ENCODE assay signal across 29 cellular contexts in the genomic region with DNA sequence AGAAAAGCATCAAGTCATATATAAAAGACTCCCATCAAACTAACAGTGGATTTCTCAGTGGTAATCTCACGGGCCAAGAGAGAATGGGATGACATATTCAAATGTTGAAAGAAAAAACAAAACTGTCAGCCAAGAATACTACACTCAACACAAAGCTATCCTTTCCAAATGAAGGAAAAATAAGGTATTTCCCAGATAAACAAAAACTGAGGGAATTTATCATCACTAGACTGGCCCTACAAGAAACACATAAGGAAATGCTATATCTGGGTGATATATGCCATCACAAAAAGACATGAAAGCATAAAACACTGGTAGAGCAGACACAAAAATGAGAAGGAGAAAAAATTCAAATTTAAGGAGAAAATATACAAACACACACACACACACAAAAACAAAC.
"Had no signal": no experiment of that assay in that cellular context is flagged by ENCODE, and none has a peak within 500 bp of the region (broad histone marks: within the 10 kb centered on the region; RNA-seq: fewer than 3 reads in every experiment).

No MANE protein-coding gene starts in this region.

- H3K4me1 ChIP-seq: colonic mucosa, esophagus muscularis mucosa, esophagus squamous epithelium, gastrocnemius medialis, gastroesophageal sphincter, heart left ventricle, heart right ventricle had no signal

- ATAC-seq: effector memory CD8-positive, alpha-beta T cell; esophagus mucosa; foreskin keratinocyte; gastrocnemius medialis; gastroesophageal sphincter; heart left ventricle; heart right ventricle had no signal

- H3K4me3 ChIP-seq: colonic mucosa, coronary artery, dorsolateral prefrontal cortex, esophagus muscularis mucosa, esophagus squamous epithelium, gastrocnemius medialis, gastroesophageal sphincter, heart left ventricle, heart right ventricle had no signal

- FAIRE-seq: colon, endometrium, endothelial cell of umbilical vein, frontal cortex had no signal

- DNase-seq: colonic mucosa; cortex of kidney; dermis blood vessel endothelial cell; dorsolateral prefrontal cortex; effector CD4-positive, alpha-beta T cell; effector CD8-positive, alpha-beta T cell; effector memory CD4-positive, alpha-beta T cell; effector memory CD8-positive, alpha-beta T cell; endodermal cell; erythroblast; esophagus squamous epithelium; foreskin fibroblast; foreskin keratinocyte; foreskin melanocyte; gastrocnemius medialis; glutamatergic neuron; head of caudate nucleus; heart left ventricle; heart right ventricle had no signal

- H3K36me3 ChIP-seq: colonic mucosa had no signal

- H3K4me3 Mint-ChIP-seq: dendritic cell treated with granulocyte-macrophage colony-stimulating factor and Interleukin-4, amounts not matched to agents 40 ng/mL and 50 ng/mL, for 4 days; effector memory CD8-positive, alpha-beta T cell; endodermal cell had no signal

- H3K27ac ChIP-seq: colonic mucosa, coronary artery, dorsolateral prefrontal cortex, epithelial cell of prostate, esophagus muscularis mucosa, esophagus squamous epithelium, foreskin keratinocyte, gastrocnemius medialis, gastroesophageal sphincter, heart left ventricle, heart right ventricle had no signal

- H3K27me3 Mint-ChIP-seq: dendritic cell treated with granulocyte-macrophage colony-stimulating factor and Interleukin-4, amounts not matched to agents 40 ng/mL and 50 ng/mL, for 4 days; effector memory CD8-positive, alpha-beta T cell had no signal

- H3K27me3 ChIP-seq: colonic mucosa, dorsolateral prefrontal cortex, esophagus muscularis mucosa, esophagus squamous epithelium, foreskin keratinocyte, gastrocnemius medialis, gastroesophageal sphincter, heart left ventricle, heart right ventricle had no signal

- H3K9me3 ChIP-seq: colonic mucosa, gastrocnemius medialis had no signal

- H3K27ac Mint-ChIP-seq: dendritic cell treated with granulocyte-macrophage colony-stimulating factor and Interleukin-4, amounts not matched to agents 40 ng/mL and 50 ng/mL, for 4 days; effector memory CD8-positive, alpha-beta T cell; endodermal cell had no signal
